10 cellular contexts compared by ENCODE assay signal in genomic region chr16:6016530-6017184, GRCh38.
DNase-seq lines count a peak whose midpoint lies in the region; ATAC-seq and TF ChIP-seq lines count a peak whose summit lies in the region.
"Had no signal": no experiment of that assay in that cellular context is flagged by ENCODE, and none has a peak within 500 bp of the region (broad histone marks: within the 10 kb centered on the region; RNA-seq: fewer than 3 reads in every experiment).

No MANE protein-coding gene starts in this region.

- no peaks in the 10 kb centered on the region for H3K27me3 ChIP-seq in testis

- intact Hi-C loops in testis (cut with DNase I; ENCODE audit: low total_unique reads) = no loop called here

- H3K36me3 Mint-ChIP-seq in endothelial cell (ENCODE audit: low read depth, unreplicated experiment) = no peaks in the 10 kb centered on the region
- H3K36me3 Mint-ChIP-seq in activated CD8-positive, alpha-beta T cell treated with anti-CD3 and anti-CD28 coated beads, Interleukin-2, amount 10 ng/mL, durations not matched to agents 7 days and 5 days (ENCODE audit: low read depth) = no peaks in the 10 kb centered on the region

- no peak for ATAC-seq in GM18870 (IDR thresholded peaks at IDR 0.05; ENCODE audit: unreplicated experiment)
- no peak for ATAC-seq in activated CD8-positive, alpha-beta T cell treated with anti-CD3 and anti-CD28 coated beads, Interleukin-2, amount 10 ng/mL, durations not matched to agents 7 days and 5 days

- H3K27ac ChIP-seq in testis = no peak overlapping the region
- H3K27ac ChIP-seq: esophagus squamous epithelium had no signal

- TF ChIP-seq POLR2A in testis (IDR thresholded peaks at IDR 0.05) = no peak

- peaks cover 6% of the 10 kb centered on the region for H3K27me3 Mint-ChIP-seq in endothelial cell (ENCODE audit: unreplicated experiment)
- H3K27me3 Mint-ChIP-seq in activated CD8-positive, alpha-beta T cell treated with anti-CD3 and anti-CD28 coated beads, Interleukin-2, amount 10 ng/mL, durations not matched to agents 7 days and 5 days (ENCODE audit: low read depth) = peaks cover 13% of the 10 kb centered on the region

- CTCF ChIA-PET in activated CD8-positive, alpha-beta T cell treated with anti-CD3 and anti-CD28 coated beads, Interleukin-2, amount 10 ng/mL, durations not matched to agents 7 days and 5 days (lab: Charles Lee) = interaction anchor here (0.8 to 1.3 kb wide), 2 partner anchors 8 to 626 kb away, joined by 3 to 8 read pairs; no protein-coding TSS in a partner anchor

- no peak overlapping the region for H3K4me3 Mint-ChIP-seq in endothelial cell (ENCODE audit: unreplicated experiment)
- no peak overlapping the region for H3K4me3 Mint-ChIP-seq in activated CD8-positive, alpha-beta T cell treated with anti-CD3 and anti-CD28 coated beads, Interleukin-2, amount 10 ng/mL, durations not matched to agents 7 days and 5 days

- no peak overlapping the region for H3K27ac Mint-ChIP-seq in endothelial cell (ENCODE audit: unreplicated experiment)
- H3K27ac Mint-ChIP-seq in activated CD8-positive, alpha-beta T cell treated with anti-CD3 and anti-CD28 coated beads, Interleukin-2, amount 10 ng/mL, durations not matched to agents 7 days and 5 days = no peak overlapping the region

- H3K4me1 ChIP-seq in testis = no peaks in the 10 kb centered on the region

- H3K9me3 Mint-ChIP-seq in endothelial cell (ENCODE audit: unreplicated experiment) = no peaks in the 10 kb centered on the region
- H3K9me3 Mint-ChIP-seq in activated CD8-positive, alpha-beta T cell treated with anti-CD3 and anti-CD28 coated beads, Interleukin-2, amount 10 ng/mL, durations not matched to agents 7 days and 5 days (ENCODE audit: insufficient read depth) = no peaks in the 10 kb centered on the region

- 12 to 17% methylated on average over 2 of the region's 2 CpGs for WGBS in testis, 2 donors

- H3K36me3 ChIP-seq in testis (ENCODE audit: low read depth, missing control alignments) = no peaks in the 10 kb centered on the region
- H3K36me3 ChIP-seq: esophagus squamous epithelium had no signal

- POLR2A ChIA-PET in activated CD8-positive, alpha-beta T cell treated with anti-CD3 and anti-CD28 coated beads, Interleukin-2, amount 10 ng/mL, durations not matched to agents 7 days and 5 days (lab: Charles Lee) = no interaction called here

- DNase-seq in NCI-H2196 (lab: John Stamatoyannopoulos, UW; ENCODE audit: unreplicated experiment) (peak; percentile 8), NCI-H2196 treated with DMSO at 0.1 percent for 48 hours (lab: John Stamatoyannopoulos, UW; ENCODE audit: unreplicated experiment) (no peak), NCI-H748 (lab: John Stamatoyannopoulos, UW; ENCODE audit: unreplicated experiment) (peak; percentile 55), endothelial cell (ENCODE audit: low spot score) (peak; percentile 47), retina (peak; percentile 38), testis (no peak)
- no peak for DNase-seq in activated CD8-positive, alpha-beta T cell treated with anti-CD3 and anti-CD28 coated beads, Interleukin-2, amount 10 ng/mL, durations not matched to agents 7 days and 5 days
- DNase-seq: esophagus squamous epithelium, NCI-H1048 had no signal

- no peaks in the 10 kb centered on the region for H3K9me3 ChIP-seq in testis
- H3K9me3 ChIP-seq: esophagus squamous epithelium had no signal

- H3K4me3 ChIP-seq in testis = no peak overlapping the region
- H3K4me3 ChIP-seq: esophagus squamous epithelium had no signal

- no peaks in the 10 kb centered on the region for H3K4me1 Mint-ChIP-seq in endothelial cell (ENCODE audit: unreplicated experiment)
- no peaks in the 10 kb centered on the region for H3K4me1 Mint-ChIP-seq in activated CD8-positive, alpha-beta T cell treated with anti-CD3 and anti-CD28 coated beads, Interleukin-2, amount 10 ng/mL, durations not matched to agents 7 days and 5 days (ENCODE audit: low read depth)

- TF ChIP-seq CTCF in endothelial cell (IDR thresholded peaks at IDR 0.05; ENCODE audit: unreplicated experiment) = peak; percentile 74
- TF ChIP-seq CTCF in testis (IDR thresholded peaks at IDR 0.05) = no peak

Comparison
In these comparisons a context has a peak if more than half of its experiments do, and no peak if none do; other contexts are left out.
1. DNase-seq: peak in NCI-H2196 (single experiment), NCI-H748 (single experiment), endothelial cell (single experiment) and retina (single experiment); none in NCI-H2196 treated with DMSO at 0.1 percent for 48 hours (single experiment), activated CD8-positive, alpha-beta T cell treated with anti-CD3 and anti-CD28 coated beads, Interleukin-2, amount 10 ng/mL, durations not matched to agents 7 days and 5 days (single experiment) and testis (single experiment).